Comparison of ENCODE assay signal across 1 cellular context in genomic region chr11:85647604-85648299, GRCh38.
TF ChIP-seq lines count a peak whose summit lies in the region.

TSS of gene TMEM126A (plus strand) at chr11:85647967. CDS start at chr11:85650256, 2,289 bp downstream.

TF ChIP-seq in HepG2, 621 proteins besides CTCF, POLR2A, EP300 and RAD21 (continued from another document and continues in another):
- TF ChIP-seq RFXAP (CRISPR knock-in tag; IDR thresholded peaks at IDR 0.05; ENCODE audit: borderline replicate concordance) (peak; percentile 77; the same call in 1 of the 2 replicates), ZFP41 (CRISPR knock-in tag; IDR thresholded peaks at IDR 0.05; ENCODE audit: borderline replicate concordance) (no peak), TCF7 (IDR thresholded peaks at IDR 0.05; ENCODE audit: low read depth) (no peak), AFF4 (CRISPR knock-in tag; IDR thresholded peaks at IDR 0.05) (no peak), EED (CRISPR knock-in tag; IDR thresholded peaks at IDR 0.05) (peak; percentile 23; the same call in 1 of the 2 replicates), TERF1 (CRISPR knock-in tag; IDR thresholded peaks at IDR 0.05) (no peak), CREB3 (CRISPR knock-in tag; IDR thresholded peaks at IDR 0.05) (no peak), ZNF574 (CRISPR knock-in tag; IDR thresholded peaks at IDR 0.05) (peak; percentile 86), FOXJ3 (CRISPR knock-in tag; IDR thresholded peaks at IDR 0.05; ENCODE audit: borderline replicate concordance) (no peak), THAP9 (CRISPR knock-in tag; IDR thresholded peaks at IDR 0.05; ENCODE audit: borderline replicate concordance) (peak; percentile 85; the same call in 1 of the 2 replicates), ZNF232 (CRISPR knock-in tag; IDR thresholded peaks at IDR 0.05; ENCODE audit: borderline replicate concordance) (0 out of 2 replicates have a peak, but pooled peaks have one; percentile 61), STAG1 (CRISPR knock-in tag; IDR thresholded peaks at IDR 0.05) (no peak), ZNF329 (CRISPR knock-in tag; IDR thresholded peaks at IDR 0.05; ENCODE audit: low read depth) (no peak), PRDM4 (CRISPR knock-in tag; IDR thresholded peaks at IDR 0.05; ENCODE audit: borderline replicate concordance) (no peak), IRF2 (CRISPR knock-in tag; IDR thresholded peaks at IDR 0.05) (no peak), IKZF4 (CRISPR knock-in tag; IDR thresholded peaks at IDR 0.05; ENCODE audit: borderline replicate concordance, low read depth, not compliant biosample characterization) (no peak), DPF2 (CRISPR knock-in tag; IDR thresholded peaks at IDR 0.05; ENCODE audit: borderline replicate concordance, low read depth) (no peak), ZNF75D (CRISPR knock-in tag; IDR thresholded peaks at IDR 0.05; ENCODE audit: borderline replicate concordance) (no peak), ISL2 (CRISPR knock-in tag; IDR thresholded peaks at IDR 0.05) (0 out of 2 replicates have a peak, but pooled peaks have one; percentile 14), ZBTB8A (CRISPR knock-in tag; IDR thresholded peaks at IDR 0.05; ENCODE audit: borderline replicate concordance, low read depth) (no peak), PRPF4 (IDR thresholded peaks at IDR 0.05; ENCODE audit: low read depth, low read length, poor library complexity, severe bottlenecking) (no peak), ZNF580 (CRISPR knock-in tag; IDR thresholded peaks at IDR 0.05; ENCODE audit: borderline replicate concordance, low read depth) (peak; percentile 79; the same call in 1 of the 2 replicates), ZSCAN12 (CRISPR knock-in tag; IDR thresholded peaks at IDR 0.05) (no peak), ZNF513 (CRISPR knock-in tag; conservative IDR thresholded peaks at IDR 0.05) (no peak), ZNF367 (CRISPR knock-in tag; IDR thresholded peaks at IDR 0.05; ENCODE audit: borderline replicate concordance) (no peak), TEAD3 (CRISPR knock-in tag; optimal IDR thresholded peaks at IDR 0.05; ENCODE audit: borderline replicate concordance) (peak; percentile 54), ZNF547 (CRISPR knock-in tag; IDR thresholded peaks at IDR 0.05) (no peak), HNRNPLL (IDR thresholded peaks at IDR 0.05; ENCODE audit: low read depth, low read length, poor library complexity, severe bottlenecking) (peak; percentile 84), MXD3 (CRISPR knock-in tag; IDR thresholded peaks at IDR 0.05) (peak; percentile 60; the same call in 1 of the 2 replicates), NFE2L1 (CRISPR knock-in tag; IDR thresholded peaks at IDR 0.05; ENCODE audit: borderline replicate concordance) (no peak), TAF1 (CRISPR knock-in tag; IDR thresholded peaks at IDR 0.05) (peak; percentile 90), ZNF615 (CRISPR knock-in tag; IDR thresholded peaks at IDR 0.05; ENCODE audit: borderline replicate concordance) (no peak), NCOA2 (CRISPR knock-in tag; IDR thresholded peaks at IDR 0.05) (no peak), RNF219 (CRISPR knock-in tag; IDR thresholded peaks at IDR 0.05) (no peak), PHF20 (CRISPR knock-in tag; IDR thresholded peaks at IDR 0.05) (peak; percentile 96), AKAP8 (CRISPR knock-in tag; IDR thresholded peaks at IDR 0.05) (0 out of 2 replicates have a peak, but pooled peaks have one; percentile 52), ZNF18 (CRISPR knock-in tag; IDR thresholded peaks at IDR 0.05; ENCODE audit: insufficient replicate concordance) (no peak)
